ENCODE assay signal across 18 cellular contexts in the genomic region with DNA sequence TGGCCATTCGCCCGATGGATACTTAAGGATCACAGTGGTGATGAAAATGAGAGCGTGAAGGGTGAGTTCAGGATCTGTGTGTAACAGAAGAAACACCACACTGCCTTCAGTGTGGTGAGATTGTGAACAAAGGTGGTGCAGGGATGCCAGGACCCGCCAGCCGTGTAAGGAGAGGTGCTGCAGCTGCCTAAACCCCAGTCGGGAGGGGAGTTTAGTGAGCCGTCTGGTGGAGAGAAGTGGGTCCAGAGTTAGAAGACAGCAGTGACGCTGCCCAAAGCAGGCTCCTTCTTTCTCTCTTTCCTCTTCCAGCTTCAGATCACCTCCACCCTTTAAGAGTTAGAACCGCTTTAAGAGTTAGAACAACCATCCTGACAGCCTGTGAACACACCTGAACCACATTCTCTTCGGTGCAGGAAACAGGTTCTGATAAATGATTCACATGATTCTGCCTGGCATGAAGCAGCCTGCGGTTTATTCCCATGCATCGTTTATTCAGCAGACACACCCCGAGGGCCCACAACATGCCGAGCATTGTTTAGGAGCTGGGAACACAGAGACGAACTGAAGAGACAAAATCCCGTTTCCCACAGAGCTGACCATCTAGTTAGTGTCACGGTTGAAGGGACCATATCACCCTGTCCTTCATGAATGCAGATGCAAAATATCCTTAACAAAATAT.
A peak's percentile ranks its signal among the peaks of the same experiment; 100 is the strongest.
DNase-seq lines count a peak whose midpoint lies in the region; ATAC-seq, FAIRE-seq and TF ChIP-seq lines count a peak whose summit lies in the region.
"Had no signal": no experiment of that assay in that cellular context is flagged by ENCODE, and none has a peak within 500 bp of the region (broad histone marks: within the 10 kb centered on the region; RNA-seq: fewer than 3 reads in every experiment).

No MANE protein-coding gene starts in this region.

- H3K79me1 ChIP-seq in trophoblast cell (ENCODE audit: low read length), result peaks cover 5% of the 10 kb centered on the region

- no peak overlapping the region for H4K8ac ChIP-seq in trophoblast cell (ENCODE audit: low read depth, low read length)

- H2BK5ac ChIP-seq in trophoblast cell (ENCODE audit: low read depth, low read length, poor library complexity), result no peak overlapping the region

- H3K27ac ChIP-seq in epithelial cell of prostate (peak overlapping the region; percentile 25), trophoblast cell (ENCODE audit: low read depth, low read length) (no peak overlapping the region), A673 (ENCODE audit: low read depth, low read length, poor library complexity, severe bottlenecking) (no peak overlapping the region)
- H3K27ac ChIP-seq: psoas muscle, SJSA1 had no signal

- no peak overlapping the region for H3K9ac ChIP-seq in trophoblast cell (ENCODE audit: low read length)

- intact Hi-C loops in A673 (cut with micrococcal nuclease; ENCODE audit: unreplicated experiment), result no loop called here

- no CpG with 5 or more reads among the region's 17 CpGs for WGBS in trophoblast cell (ENCODE audit: extremely low coverage, insufficient coverage, insufficient read length)

- no peak overlapping the region for H4K91ac ChIP-seq in trophoblast cell (ENCODE audit: low read depth, low read length)

- H3K18ac ChIP-seq in trophoblast cell (ENCODE audit: low read length), result no peak overlapping the region

- peak; percentile 85 for FAIRE-seq in RCC 7860 (lab: Jason Lieb, UNC)

- POLR2A ChIA-PET in A673 (lab: Charles Lee; ENCODE audit: low non-redundant PET), result no interaction called here

- H3K4me3 ChIP-seq in trophoblast cell (ENCODE audit: low read depth, low read length), result no peak overlapping the region
- no peak overlapping the region for H3K4me3 ChIP-seq in A673 (ENCODE audit: low read depth, low read length, poor library complexity, severe bottlenecking)
- H3K4me3 ChIP-seq: psoas muscle, SJSA1 had no signal

- H3K4me3 Mint-ChIP-seq in T-helper 17 cell, result no peak overlapping the region
- H3K4me3 Mint-ChIP-seq: CD4-positive, alpha-beta T cell; effector memory CD8-positive, alpha-beta T cell; stimulated activated naive CD8-positive, alpha-beta T cell treated with anti-CD3 and anti-CD28 coated beads, Interleukin-15, amount 100 ng/mL, for 72 hours; WTC11 had no signal

- no TSS peak for BruUV-seq in A673 (replicated peaks; lab: Mats Ljungman, UMichigan)

- no peak overlapping the region for H4K12ac ChIP-seq in trophoblast cell (ENCODE audit: low read depth, low read length)

- DNase-seq in Daoy (ENCODE audit: low read depth) (peak; percentile 74), RCC 7860 (ENCODE audit: low spot score) (peak; percentile 63), epithelial cell of prostate (ENCODE audit: low read depth, low spot score) (peak; percentile 69), trophoblast cell (peak; percentile 75 to 79), inferior parietal cortex (ENCODE audit: extremely low spot score) (no peak), T-helper 17 cell (no peak), A673 (ENCODE audit: low spot score) (no peak), putamen (ENCODE audit: low spot score) (no peak)
- DNase-seq: anterior cingulate cortex; CD4-positive, alpha-beta T cell; effector memory CD8-positive, alpha-beta T cell; Karpas-422; midbrain; psoas muscle; stimulated activated CD4-positive, alpha-beta T cell treated with anti-CD3 and anti-CD28 coated beads, Interleukin-4, amount 100 ng/mL, for 1 hour; stimulated activated naive CD8-positive, alpha-beta T cell treated with anti-CD3 and anti-CD28 coated beads, Interleukin-15, amount 100 ng/mL, for 72 hours had no signal

- no peaks in the 10 kb centered on the region for H3K79me2 ChIP-seq in trophoblast cell (ENCODE audit: control insufficient read depth, insufficient read depth, low read length, poor library complexity)

- no peak overlapping the region for H3K14ac ChIP-seq in trophoblast cell (ENCODE audit: low read length)

- H3K4me2 ChIP-seq in trophoblast cell (ENCODE audit: low read length), result no peak overlapping the region

- TF ChIP-seq CTCF in A673 (conservative IDR thresholded peaks at IDR 0.05; ENCODE audit: low read depth, low read length), result no peak

- H3K4me1 ChIP-seq in trophoblast cell (ENCODE audit: control insufficient read depth in 1 of 2, insufficient read depth in 2 of 2, low read length in 2 of 2), result peaks cover 4 to 5% of the 10 kb centered on the region in 2 experiments
- H3K4me1 ChIP-seq in A673 (ENCODE audit: insufficient read depth, low read length, poor library complexity, severe bottlenecking), result no peaks in the 10 kb centered on the region

- H2AK5ac ChIP-seq in trophoblast cell (ENCODE audit: low read length), result no peak overlapping the region

- no peaks in the 10 kb centered on the region for H3K27me3 Mint-ChIP-seq in T-helper 17 cell
- H3K27me3 Mint-ChIP-seq: CD4-positive, alpha-beta T cell; effector memory CD8-positive, alpha-beta T cell; stimulated activated naive CD8-positive, alpha-beta T cell treated with anti-CD3 and anti-CD28 coated beads, Interleukin-15, amount 100 ng/mL, for 72 hours had no signal

- CTCF ChIA-PET in A673 (lab: Charles Lee), result no interaction called here

- no peak overlapping the region for H2BK12ac ChIP-seq in trophoblast cell (ENCODE audit: low read length)

- no peak for ATAC-seq in T-helper 17 cell
- ATAC-seq: effector memory CD8-positive, alpha-beta T cell; psoas muscle; stimulated activated naive CD8-positive, alpha-beta T cell treated with anti-CD3 and anti-CD28 coated beads, Interleukin-15, amount 100 ng/mL, for 72 hours; WTC11 had no signal

- no peaks in the 10 kb centered on the region for H3K36me3 Mint-ChIP-seq in T-helper 17 cell (ENCODE audit: low read depth)
- H3K36me3 Mint-ChIP-seq: WTC11 had no signal

- no peak overlapping the region for H3K27ac Mint-ChIP-seq in T-helper 17 cell
- H3K27ac Mint-ChIP-seq: CD4-positive, alpha-beta T cell; effector memory CD8-positive, alpha-beta T cell; stimulated activated naive CD8-positive, alpha-beta T cell treated with anti-CD3 and anti-CD28 coated beads, Interleukin-15, amount 100 ng/mL, for 72 hours; WTC11 had no signal

- no peaks in the 10 kb centered on the region for H3K36me3 ChIP-seq in trophoblast cell (ENCODE audit: control insufficient read depth in 1 of 2, insufficient read depth in 2 of 2, low read length in 2 of 2)
- no peaks in the 10 kb centered on the region for H3K36me3 ChIP-seq in A673 (ENCODE audit: insufficient read depth, low read length, poor library complexity, severe bottlenecking)
- H3K36me3 ChIP-seq: SJSA1 had no signal

- no peak overlapping the region for H3K23ac ChIP-seq in trophoblast cell (ENCODE audit: low read length)

- H3K9me3 ChIP-seq in trophoblast cell (ENCODE audit: insufficient read depth, low read depth, low read length), result peaks cover 3% of the 10 kb centered on the region
- no peaks in the 10 kb centered on the region for H3K9me3 ChIP-seq in T-helper 17 cell (ENCODE audit: control insufficient read depth, low read length, poor library complexity, severe bottlenecking)
- no peaks in the 10 kb centered on the region for H3K9me3 ChIP-seq in A673 (ENCODE audit: low read depth, low read length, poor library complexity, severe bottlenecking)
- H3K9me3 ChIP-seq: psoas muscle, SJSA1 had no signal

- H2AFZ ChIP-seq in trophoblast cell (ENCODE audit: insufficient read depth, low read length, poor library complexity), result no peak overlapping the region

- H3K27me3 ChIP-seq in trophoblast cell (ENCODE audit: insufficient read depth, low read length), result no peaks in the 10 kb centered on the region
- H3K27me3 ChIP-seq in A673 (replicated peaks; ENCODE audit: insufficient read depth, low read depth, low read length, poor library complexity), result no peaks in the 10 kb centered on the region
- H3K27me3 ChIP-seq: SJSA1 had no signal

- H2BK120ac ChIP-seq in trophoblast cell (ENCODE audit: insufficient read depth, low read length, poor library complexity), result no peak overlapping the region

- no peak overlapping the region for H3K4ac ChIP-seq in trophoblast cell (ENCODE audit: low read depth, low read length)

- H3K4me1 Mint-ChIP-seq in T-helper 17 cell, result peaks cover 13% of the 10 kb centered on the region

Comparison
In these comparisons a context has a peak if more than half of its experiments do, and no peak if none do; other contexts are left out.
1. DNase-seq: peak in Daoy (single experiment), RCC 7860 (single experiment), epithelial cell of prostate (single experiment) and trophoblast cell (2 of 2); none in inferior parietal cortex (single experiment), T-helper 17 cell (0 of 3), A673 (single experiment) and putamen (single experiment).